8 cellular contexts compared by ENCODE assay signal in the genomic region with DNA sequence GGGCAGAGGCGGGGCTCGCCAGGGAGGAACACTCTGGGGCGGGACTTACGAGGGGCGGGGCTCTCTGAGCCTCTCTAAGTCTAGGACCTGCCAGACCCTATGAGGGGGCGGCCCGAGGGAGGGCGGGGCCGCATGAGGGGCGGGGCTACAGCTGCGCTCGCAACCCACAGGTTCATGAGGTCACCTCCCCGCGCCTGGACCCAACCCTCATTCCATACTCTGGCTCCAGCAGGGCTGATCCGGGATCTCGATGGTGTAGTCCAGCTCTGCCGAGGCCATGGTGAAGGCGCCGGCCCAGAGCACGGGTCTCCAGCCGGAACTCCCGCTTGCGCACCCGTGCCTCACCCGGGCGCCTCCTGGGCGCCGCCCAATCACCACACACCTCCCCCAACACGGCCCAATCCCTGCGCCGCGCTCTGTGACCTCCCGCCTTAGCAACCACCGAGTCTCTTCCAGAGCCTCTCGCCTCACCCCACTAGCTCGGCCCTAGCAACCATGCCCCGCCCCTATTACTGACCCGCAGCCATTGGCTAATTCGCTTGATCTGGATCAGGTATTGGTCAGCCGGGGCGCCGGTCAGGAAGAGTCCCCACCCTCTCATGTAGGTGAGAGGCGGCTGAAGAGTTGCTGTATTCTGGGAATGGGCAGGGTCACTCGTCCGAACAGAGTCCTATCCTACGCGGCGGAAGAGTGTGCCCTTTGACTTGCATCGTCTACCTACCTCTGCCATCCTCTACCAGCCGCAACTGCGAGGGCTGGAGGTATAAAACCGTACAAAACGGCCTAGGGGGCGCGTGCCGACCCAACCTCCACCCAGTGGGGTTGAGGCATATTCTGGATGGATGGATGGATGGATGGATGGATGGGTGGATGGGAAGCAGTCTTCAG. TPM values are rescaled to one million over a fixed set of nuclear protein-coding genes. Genes with fewer than 3 reads are reported as not detected.
DNase-seq lines count a peak whose midpoint lies in the region; ATAC-seq and TF ChIP-seq lines count a peak whose summit lies in the region.

A gene (plus strand): TSS at position 602 of the 888 bp plus-strand sequence. CDS start 14,984 bp downstream, outside the sequence.
A gene (minus strand): TSS at position 369 of the 888 bp plus-strand sequence. CDS start 90 bp downstream, at position 279.

- no peaks in the 10 kb centered on the region for H3K79me2 ChIP-seq in PC-3 (ENCODE audit: low read length)

- peak within 1 kb of the TSS; percentile 96 for H3K4me2 ChIP-seq in PC-3 (ENCODE audit: low read length)

- ATAC-seq in GM21717 (IDR thresholded peaks at IDR 0.05; ENCODE audit: unreplicated experiment) (peak; percentile 87), PC-3 (peak; percentile 91), esophagus mucosa (peak; percentile 98)

- H3K4me1 ChIP-seq in PC-3 (ENCODE audit: insufficient read depth, low read length) (peaks cover 42% of the 10 kb centered on the region), muscle layer of colon (ENCODE audit: insufficient read depth, low read length) (peaks cover 25% of the 10 kb centered on the region)

- peak within 1 kb of the TSS; percentile 89 for H2AFZ ChIP-seq in PC-3 (ENCODE audit: low read length)

- H4K20me1 ChIP-seq in PC-3 (ENCODE audit: low read length), result no peaks in the 10 kb centered on the region

- no peaks in the 10 kb centered on the region for H3K9me2 ChIP-seq in PC-3 (replicated peaks; ENCODE audit: low read length)

- CTCF ChIA-PET in PC-3 (lab: Charles Lee), result interaction anchor here (0.6 kb wide), 1 partner anchor 11 kb away, joined by 3 read pairs; no protein-coding TSS in a partner anchor

- H3K27me3 ChIP-seq in PC-3 (ENCODE audit: low read length) (no peaks in the 10 kb centered on the region), muscle layer of colon (ENCODE audit: control insufficient read depth in 1 of 2, insufficient read depth in 2 of 2, low read length in 2 of 2) (no peaks in the 10 kb centered on the region)

- H3K9me3 ChIP-seq in PC-3 (ENCODE audit: low read length) (no peaks in the 10 kb centered on the region), muscle layer of colon (ENCODE audit: low read length) (no peaks in the 10 kb centered on the region)

- H3K27ac ChIP-seq in PC-3 (ENCODE audit: low read length), result peak within 1 kb of the TSS; percentile 78
- peak within 1 kb of the TSS; percentile 97 for H3K27ac ChIP-seq in muscle layer of colon (ENCODE audit: low read depth, low read length)

- TF ChIP-seq CTCF in PC-3 (conservative IDR thresholded peaks at IDR 0.05; ENCODE audit: low read depth, low read length), result 0 out of 2 replicates have a peak, but pooled peaks have one; percentile 20

- intact Hi-C loops in PC-3 (cut with micrococcal nuclease), result loop anchor here (5.0 kb wide), 1 partner anchor 33 kb away; no protein-coding TSS in a partner anchor

- H3K9ac ChIP-seq in PC-3 (ENCODE audit: low read length) (peak within 1 kb of the TSS; percentile 78), muscle layer of colon (ENCODE audit: low read length) (peak within 1 kb of the TSS; percentile 89)

- POLR2A ChIA-PET in PC-3 (lab: Charles Lee; ENCODE audit: unreplicated experiment), result interaction anchor here (0.6 kb wide), 1 partner anchor 48 kb away, joined by 3 read pairs; no protein-coding TSS in a partner anchor

- H3K36me3 ChIP-seq in PC-3 (ENCODE audit: low read depth, low read length), result no peaks in the 10 kb centered on the region
- no peaks in the 10 kb centered on the region for H3K36me3 ChIP-seq in muscle layer of colon (ENCODE audit: insufficient read depth, low read length)

- peak within 1 kb of the TSS; percentile 78 for H3K4me3 ChIP-seq in Jurkat, Clone E6-1 (ENCODE audit: low read length)
- H3K4me3 ChIP-seq in PC-3 (ENCODE audit: low read length) (peak within 1 kb of the TSS; percentile 79), muscle layer of colon (ENCODE audit: low read depth in 1 of 2, low read length in 2 of 2) (peak within 1 kb of the TSS; percentile 87)

- peaks cover 3% of the 10 kb centered on the region for H3F3A ChIP-seq in PC-3 (ENCODE audit: low read length, unreplicated experiment)

- DNase-seq in DMS53 treated with DMSO at 0.1 percent for 48 hours (lab: John Stamatoyannopoulos, UW; ENCODE audit: unreplicated experiment) (peak; percentile 99), PC-3 (peak; percentile 99)
- DNase-seq in Jurkat, Clone E6-1 (ENCODE audit: low read depth, low spot score), result peak; percentile 98
- peak; percentile 98 for DNase-seq in activated T-cell treated with anti-CD3 and anti-CD28 coated beads, Interleukin-2, amount 50 U/mL, for 48 hours
- DNase-seq in stimulated activated CD8-positive, alpha-beta memory T cell treated with anti-CD3 and anti-CD28 coated beads, Interleukin-7, amount 100 ng/mL, for 1 hour (ENCODE audit: low read depth in 2 of 2), result peak; percentile 87 to 92

- no TSS peak for BruUV-seq in PC-3 (replicated peaks; lab: Mats Ljungman, UMichigan)

RNA-seq across cellular contexts. Expression of the first gene that starts in this region (rescaled TPM):
- polyA plus RNA-seq in Jurkat, Clone E6-1 (2012; ENCODE audit: insufficient read depth, insufficient read length), result 3.0 TPM
- total RNA-seq in PC-3 (2014; rRNA removed), result 0.15 TPM in 1 of 2 replicates, not detected in the other
- total RNA-seq in esophagus mucosa, result not detected

RNA-seq across cellular contexts. Expression of the second gene that starts in this region (rescaled TPM):
- 11.5 TPM for polyA plus RNA-seq in Jurkat, Clone E6-1 (2012; ENCODE audit: insufficient read depth, insufficient read length)
- total RNA-seq in PC-3 (2014; rRNA removed) (9.3 and 12.0 TPM in 2 replicates), esophagus mucosa (4.4 TPM)

Comparison
In these comparisons a context has a peak if more than half of its experiments do, and no peak if none do; other contexts are left out.
1. Peak in every context shown above with its lines: DNase-seq, ATAC-seq, H3K4me3 ChIP-seq and H3K27ac ChIP-seq.